Comparison of ENCODE assay signal across 21 cellular contexts in the genomic region with DNA sequence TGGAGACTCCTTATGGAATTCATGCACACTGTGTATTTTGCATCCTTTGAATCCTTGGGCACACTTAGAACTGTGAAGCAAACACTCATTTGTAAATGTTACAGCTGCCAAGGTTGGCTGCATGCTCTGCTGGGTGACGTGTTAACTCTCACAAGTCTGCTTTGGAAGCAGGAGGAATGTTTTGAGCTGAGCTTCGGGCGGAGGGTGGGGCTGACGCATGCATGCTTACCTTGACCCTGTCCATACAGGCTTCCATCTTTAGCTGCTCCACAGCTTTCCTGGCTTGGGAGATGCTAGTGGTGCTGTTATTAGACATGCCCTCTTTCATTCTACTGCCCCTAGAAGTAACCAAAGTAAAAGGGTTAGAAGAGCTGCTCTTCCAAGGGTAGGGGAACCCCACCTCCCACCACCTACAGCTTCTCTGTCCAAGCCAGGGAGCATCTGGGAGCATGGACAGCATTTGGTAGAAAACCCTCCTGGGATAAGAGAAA.
DNase-seq lines count a peak whose midpoint lies in the region; ATAC-seq, FAIRE-seq and TF ChIP-seq lines count a peak whose summit lies in the region.
"Had no signal": no experiment of that assay in that cellular context is flagged by ENCODE, and none has a peak within 500 bp of the region (broad histone marks: within the 10 kb centered on the region; RNA-seq: fewer than 3 reads in every experiment).

No MANE protein-coding gene starts in this region.

- CTCF ChIA-PET in HepG2 (lab: Yijun Ruan, JAX; ENCODE audit: low intra/inter-chr PET ratio, low total read pairs), result no interaction called here
- CTCF ChIA-PET in activated naive CD4-positive, alpha-beta T cell treated with anti-CD3 and anti-CD28 coated beads for 36 hours (lab: Charles Lee), result interaction anchor here (1.3 to 2.2 kb wide), 2 partner anchors 15 to 17 kb away, joined by 4 to 6 read pairs; no protein-coding TSS in a partner anchor

- no peaks in the 10 kb centered on the region for H3K79me2 ChIP-seq in HepG2 (ENCODE audit: insufficient read depth, low read length)

- TF ChIP-seq RAD21 in HepG2 (CRISPR knock-in tag; IDR thresholded peaks at IDR 0.05), result no peak

- H3K36me3 ChIP-seq in HepG2 (replicated peaks in 1 of 2; ENCODE audit: control insufficient read depth in 1 of 2, insufficient read depth in 2 of 2, low read length in 2 of 2) (peaks cover 8 to 52% of the 10 kb centered on the region in 2 experiments; a peak in 4 of 5 replicates), right lobe of liver (no peaks in the 10 kb centered on the region), upper lobe of right lung (no peaks in the 10 kb centered on the region)
- H3K36me3 ChIP-seq: upper lobe of left lung had no signal

- ATAC-seq in HepG2 (peak; percentile 49; the same call in 2 of the 3 replicates), right lobe of liver (no peak), upper lobe of right lung (peak; percentile 67), Right ventricle myocardium superior (ENCODE audit: poor library complexity) (no peak)
- ATAC-seq: activated naive CD4-positive, alpha-beta T cell treated with anti-CD3 and anti-CD28 coated beads, Interleukin-2, amount 50 U/mL, for 72 hours had no signal

- in situ Hi-C loops in HepG2 (cut with HindIII; ENCODE audit: extremely low pct_ligation_motif_present, low pct_unique_long_range_greater_than_20kb), result no loop called here

- H3K36me3 Mint-ChIP-seq in activated naive CD4-positive, alpha-beta T cell treated with anti-CD3 and anti-CD28 coated beads for 36 hours (ENCODE audit: low read depth), result no peaks in the 10 kb centered on the region

- no peak for TF ChIP-seq POLR2A in HepG2 (IDR thresholded peaks at IDR 0.05; ENCODE audit: insufficient read depth in 1 of 2, low read depth in 2 of 2, low read length in 2 of 2)
- no peak for TF ChIP-seq POLR2A in right lobe of liver (IDR thresholded peaks at IDR 0.05)

- H2AFZ ChIP-seq in HepG2 (ENCODE audit: low read length), result no peak overlapping the region

- POLR2A ChIA-PET in HepG2 (lab: Yijun Ruan, JAX), result no interaction called here

- H3K27me3 Mint-ChIP-seq in activated naive CD4-positive, alpha-beta T cell treated with anti-CD3 and anti-CD28 coated beads for 36 hours (ENCODE audit: low read depth), result peaks cover 9% of the 10 kb centered on the region

- FAIRE-seq in HepG2 (lab: Jason Lieb, UNC), result no peak

- H3K4me2 ChIP-seq in HepG2 (ENCODE audit: low read depth, low read length), result no peak overlapping the region

- TF ChIP-seq CTCF in HepG2 (CRISPR knock-in tag; IDR thresholded peaks at IDR 0.05) (no peak), right lobe of liver (IDR thresholded peaks at IDR 0.05) (no peak), upper lobe of right lung (IDR thresholded peaks at IDR 0.05) (no peak)

- no peak for DNase-seq in HepG2 (ENCODE audit: low spot score)
- no peak for DNase-seq in right lobe of liver
- peak; percentile 43 for DNase-seq in amniotic epithelial cell (ENCODE audit: low read depth)
- peak; percentile 14 for DNase-seq in iris pigment epithelial cell (ENCODE audit: low read depth)
- DNase-seq in upper lobe of right lung, result peak; percentile 54
- no peak for DNase-seq in Right ventricle myocardium superior
- no peak for DNase-seq in NCI-H345 treated with DMSO at 0.1 percent for 48 hours (lab: John Stamatoyannopoulos, UW; ENCODE audit: unreplicated experiment)
- DNase-seq in activated naive CD4-positive, alpha-beta T cell treated with anti-CD3 and anti-CD28 coated beads for 36 hours, result no peak
- DNase-seq: 8988T; activated CD4-positive, alpha-beta T cell treated with anti-CD3 and anti-CD28 coated beads, Interleukin-2, amount 10 ng/mL, durations not matched to agents 7 days and 5 days; activated T-cell treated with anti-CD3 and anti-CD28 coated beads, Interleukin-2, amount 50 U/mL, for 1 hour; CD8-positive, alpha-beta memory T cell; effector CD8-positive, alpha-beta T cell; foreskin melanocyte; MM.1S; NCI-H2029 treated with DMSO at 0.1 percent for 48 hours; NCI-H510A treated with DMSO at 0.1 percent for 48 hours; stimulated activated naive CD4-positive, alpha-beta T cell; upper lobe of left lung had no signal

- no peaks in the 10 kb centered on the region for H4K20me1 ChIP-seq in HepG2 (ENCODE audit: insufficient read depth, low read length)

- H3K27me3 ChIP-seq in HepG2 (ENCODE audit: control insufficient read depth in 1 of 2, insufficient read depth in 2 of 2, low read length in 2 of 2) (no peaks in the 10 kb centered on the region), right lobe of liver (no peaks in the 10 kb centered on the region), upper lobe of right lung (no peaks in the 10 kb centered on the region)
- H3K27me3 ChIP-seq: upper lobe of left lung had no signal

- no peak overlapping the region for H3K4me3 Mint-ChIP-seq in activated naive CD4-positive, alpha-beta T cell treated with anti-CD3 and anti-CD28 coated beads for 36 hours
- H3K4me3 Mint-ChIP-seq: activated CD4-positive, alpha-beta T cell treated with anti-CD3 and anti-CD28 coated beads, Interleukin-2, amount 10 ng/mL, durations not matched to agents 7 days and 5 days; CD8-positive, alpha-beta memory T cell had no signal

- H3K9me3 Mint-ChIP-seq in activated naive CD4-positive, alpha-beta T cell treated with anti-CD3 and anti-CD28 coated beads for 36 hours, result peaks cover 7% of the 10 kb centered on the region

- H3K27ac ChIP-seq in HepG2 (ENCODE audit: extremely low read length, insufficient read depth, low read length), result no peak overlapping the region
- H3K27ac ChIP-seq in right lobe of liver, result no peak overlapping the region
- H3K27ac ChIP-seq in upper lobe of right lung, result no peak overlapping the region
- H3K27ac ChIP-seq: SK-N-MC, upper lobe of left lung had no signal

- no peaks in the 10 kb centered on the region for H3K4me1 Mint-ChIP-seq in activated naive CD4-positive, alpha-beta T cell treated with anti-CD3 and anti-CD28 coated beads for 36 hours (ENCODE audit: low read depth)
- H3K4me1 Mint-ChIP-seq: activated CD4-positive, alpha-beta T cell treated with anti-CD3 and anti-CD28 coated beads, Interleukin-2, amount 10 ng/mL, durations not matched to agents 7 days and 5 days had no signal

- H3K27ac Mint-ChIP-seq in activated naive CD4-positive, alpha-beta T cell treated with anti-CD3 and anti-CD28 coated beads for 36 hours, result no peak overlapping the region
- H3K27ac Mint-ChIP-seq: activated CD4-positive, alpha-beta T cell treated with anti-CD3 and anti-CD28 coated beads, Interleukin-2, amount 10 ng/mL, durations not matched to agents 7 days and 5 days; activated naive CD4-positive, alpha-beta T cell treated with anti-CD3 and anti-CD28 coated beads, Interleukin-2, amount 50 U/mL, for 72 hours; CD8-positive, alpha-beta memory T cell had no signal

- H3K9ac ChIP-seq in HepG2 (ENCODE audit: insufficient read depth, low read depth, low read length), result no peak overlapping the region

- H3K4me1 ChIP-seq in HepG2 (ENCODE audit: insufficient read depth, low read length) (no peaks in the 10 kb centered on the region), right lobe of liver (no peaks in the 10 kb centered on the region), upper lobe of right lung (no peaks in the 10 kb centered on the region)
- H3K4me1 ChIP-seq: upper lobe of left lung had no signal

- TF ChIP-seq EP300 in HepG2 (IDR thresholded peaks at IDR 0.05; ENCODE audit: low read depth in 2 of 2, low read length in 2 of 2) (no peak), HepG2 (CRISPR knock-in tag; IDR thresholded peaks at IDR 0.05; ENCODE audit: borderline replicate concordance) (no peak)

- H3K9me3 ChIP-seq in HepG2 (ENCODE audit: low read length) (no peaks in the 10 kb centered on the region), right lobe of liver (no peaks in the 10 kb centered on the region), upper lobe of right lung (no peaks in the 10 kb centered on the region)
- H3K9me3 ChIP-seq: upper lobe of left lung had no signal

- BruUV-seq in HepG2 (replicated peaks; lab: Mats Ljungman, UMichigan), result no TSS peak

- intact Hi-C loops in HepG2 (cut with micrococcal nuclease; ENCODE audit: unreplicated experiment), result no loop called here
- intact Hi-C loops in right lobe of liver (cut with DNase I), result no loop called here
- intact Hi-C loops in upper lobe of right lung (cut with DNase I), result no loop called here
- intact Hi-C loops in Right ventricle myocardium superior (cut with DNase I), result no loop called here
- intact Hi-C loops in activated naive CD4-positive, alpha-beta T cell treated with anti-CD3 and anti-CD28 coated beads for 36 hours (cut with micrococcal nuclease), result no loop called here

- H3K4me3 ChIP-seq in HepG2 (replicated peaks in 1 of 3; ENCODE audit: insufficient read depth in 1 of 3, low read depth in 2 of 3, low read length in 3 of 3) (no peak overlapping the region), right lobe of liver (no peak overlapping the region), upper lobe of right lung (no peak overlapping the region)
- H3K4me3 ChIP-seq: SK-N-MC, upper lobe of left lung had no signal

- WGBS in HepG2 (ENCODE audit: low lambda C conversion rate), result 95% methylated on average over 4 of the region's 4 CpGs
- 75% methylated on average over 4 of the region's 4 CpGs for WGBS in right lobe of liver (ENCODE audit: insufficient coverage, low coverage, low lambda C conversion rate, missing lambda C conversion rate)

TF ChIP-seq in HepG2, 621 proteins besides CTCF, POLR2A, EP300 and RAD21 (continues in another document):
- TF ChIP-seq ZNF234 (CRISPR knock-in tag; conservative IDR thresholded peaks at IDR 0.05) (no peak), ZBTB1 (CRISPR knock-in tag; IDR thresholded peaks at IDR 0.05; ENCODE audit: borderline replicate concordance) (no peak), ATF7 (IDR thresholded peaks at IDR 0.05) (no peak), ATF7 (CRISPR knock-in tag; IDR thresholded peaks at IDR 0.05) (no peak), PHF8 (CRISPR knock-in tag; IDR thresholded peaks at IDR 0.05) (no peak)
- TF ChIP-seq, protein P1, sequence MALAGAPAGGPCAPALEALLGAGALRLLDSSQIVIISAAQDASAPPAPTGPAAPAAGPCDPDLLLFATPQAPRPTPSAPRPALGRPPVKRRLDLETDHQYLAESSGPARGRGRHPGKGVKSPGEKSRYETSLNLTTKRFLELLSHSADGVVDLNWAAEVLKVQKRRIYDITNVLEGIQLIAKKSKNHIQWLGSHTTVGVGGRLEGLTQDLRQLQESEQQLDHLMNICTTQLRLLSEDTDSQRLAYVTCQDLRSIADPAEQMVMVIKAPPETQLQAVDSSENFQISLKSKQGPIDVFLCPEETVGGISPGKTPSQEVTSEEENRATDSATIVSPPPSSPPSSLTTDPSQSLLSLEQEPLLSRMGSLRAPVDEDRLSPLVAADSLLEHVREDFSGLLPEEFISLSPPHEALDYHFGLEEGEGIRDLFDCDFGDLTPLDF (CRISPR knock-in tag; IDR thresholded peaks at IDR 0.05), result no peak
- TF ChIP-seq, protein P2, sequence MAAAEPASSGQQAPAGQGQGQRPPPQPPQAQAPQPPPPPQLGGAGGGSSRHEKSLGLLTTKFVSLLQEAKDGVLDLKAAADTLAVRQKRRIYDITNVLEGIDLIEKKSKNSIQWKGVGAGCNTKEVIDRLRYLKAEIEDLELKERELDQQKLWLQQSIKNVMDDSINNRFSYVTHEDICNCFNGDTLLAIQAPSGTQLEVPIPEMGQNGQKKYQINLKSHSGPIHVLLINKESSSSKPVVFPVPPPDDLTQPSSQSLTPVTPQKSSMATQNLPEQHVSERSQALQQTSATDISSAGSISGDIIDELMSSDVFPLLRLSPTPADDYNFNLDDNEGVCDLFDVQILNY (CRISPR knock-in tag; conservative IDR thresholded peaks at IDR 0.05), result no peak

Comparison
In these comparisons a context has a peak if more than half of its experiments do, and no peak if none do; other contexts are left out.
1. ATAC-seq: peak in HepG2 (single experiment) and upper lobe of right lung (single experiment); none in right lobe of liver (0 of 4) and Right ventricle myocardium superior (single experiment).
2. DNase-seq: peak in amniotic epithelial cell (single experiment), iris pigment epithelial cell (single experiment) and upper lobe of right lung (single experiment); none in HepG2 (single experiment), right lobe of liver (0 of 3), Right ventricle myocardium superior (single experiment), NCI-H345 treated with DMSO at 0.1 percent for 48 hours (single experiment) and activated naive CD4-positive, alpha-beta T cell treated with anti-CD3 and anti-CD28 coated beads for 36 hours (single experiment).